7 cellular contexts compared by ENCODE assay signal in the genomic region with DNA sequence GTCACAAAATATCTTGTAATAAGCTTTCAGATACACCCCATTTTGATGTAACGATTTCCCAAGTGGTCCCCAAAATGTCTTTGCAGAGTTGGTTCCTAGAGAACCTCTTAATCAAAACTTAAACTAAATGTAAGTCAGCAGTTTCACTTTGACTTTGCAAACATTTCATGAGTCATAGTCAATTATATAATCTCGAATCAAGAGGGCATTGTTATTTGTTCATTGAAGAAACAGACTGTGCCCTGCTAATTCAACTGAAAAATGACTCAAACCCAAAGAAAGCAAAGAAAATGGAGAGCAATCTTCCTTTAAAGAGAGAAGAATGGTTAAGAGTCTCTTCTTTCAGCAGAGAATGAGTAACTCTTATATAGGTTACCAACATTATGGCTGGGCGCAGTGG. TPM values are rescaled to one million over a fixed set of nuclear protein-coding genes. Genes with fewer than 3 reads are reported as not detected.
A peak's percentile ranks its signal among the peaks of the same experiment; 100 is the strongest.
DNase-seq lines count a peak whose midpoint lies in the region; ATAC-seq lines count a peak whose summit lies in the region.

No MANE protein-coding gene starts in this region.

- no peak overlapping the region for H3K18ac ChIP-seq in neuronal stem cell (ENCODE audit: low read length)

- no peak overlapping the region for H2BK12ac ChIP-seq in neuronal stem cell (ENCODE audit: low read length)

- peaks cover 22% of the 10 kb centered on the region for H3K4me1 Mint-ChIP-seq in activated CD8-positive, alpha-beta T cell treated with anti-CD3 and anti-CD28 coated beads, Interleukin-2, amount 10 ng/mL, durations not matched to agents 7 days and 5 days (ENCODE audit: low read depth)

- no peak overlapping the region for H3K14ac ChIP-seq in neuronal stem cell (ENCODE audit: low read length)

- H4K91ac ChIP-seq in neuronal stem cell (ENCODE audit: low read depth, low read length, poor library complexity): no peak overlapping the region

- no peak overlapping the region for H2BK15ac ChIP-seq in neuronal stem cell (ENCODE audit: low read length)

- no peaks in the 10 kb centered on the region for H3K9me3 Mint-ChIP-seq in activated CD8-positive, alpha-beta T cell treated with anti-CD3 and anti-CD28 coated beads, Interleukin-2, amount 10 ng/mL, durations not matched to agents 7 days and 5 days (ENCODE audit: insufficient read depth)

- H3K4me3 ChIP-seq in skeletal muscle satellite cell (ENCODE audit: low read length) (no peak overlapping the region), neuronal stem cell (ENCODE audit: low read length in 2 of 2) (no peak overlapping the region)

- peaks cover 36% of the 10 kb centered on the region for H3K4me1 ChIP-seq in skeletal muscle satellite cell (ENCODE audit: control insufficient read depth, insufficient read depth, low read length)
- peaks cover 3% of the 10 kb centered on the region in 2 donors for H3K4me1 ChIP-seq in neuronal stem cell (ENCODE audit: control insufficient read depth in 2 of 2, insufficient read depth in 1 of 2, low read depth in 1 of 2, low read length in 2 of 2)

- H3K36me3 ChIP-seq in skeletal muscle satellite cell (ENCODE audit: insufficient read depth, low read length) (no peaks in the 10 kb centered on the region), neuronal stem cell (replicated peaks in 1 of 2; ENCODE audit: control insufficient read depth in 2 of 2, insufficient read depth in 2 of 2, low read length in 2 of 2) (no peaks in the 10 kb centered on the region)

- no peak overlapping the region for H2AK5ac ChIP-seq in neuronal stem cell (ENCODE audit: low read depth, low read length)

- H2AFZ ChIP-seq in neuronal stem cell (ENCODE audit: low read length): no peak overlapping the region

- H3K9me3 ChIP-seq in skeletal muscle satellite cell (replicated peaks; ENCODE audit: low read length): no peaks in the 10 kb centered on the region
- H3K9me3 ChIP-seq in neuronal stem cell (replicated peaks in 1 of 2; ENCODE audit: control insufficient read depth in 2 of 2, insufficient read depth in 1 of 2, low read depth in 1 of 2, low read length in 2 of 2): no peaks in the 10 kb centered on the region

- H3K4ac ChIP-seq in neuronal stem cell (ENCODE audit: low read length): no peak overlapping the region

- ATAC-seq in GM19395 (IDR thresholded peaks at IDR 0.05; ENCODE audit: unreplicated experiment): peak; percentile 53
- peak; percentile 61 for ATAC-seq in HG03378 (IDR thresholded peaks at IDR 0.05; ENCODE audit: unreplicated experiment)
- ATAC-seq in activated CD8-positive, alpha-beta T cell treated with anti-CD3 and anti-CD28 coated beads, Interleukin-2, amount 10 ng/mL, durations not matched to agents 7 days and 5 days: no peak

- POLR2A ChIA-PET in activated CD8-positive, alpha-beta T cell treated with anti-CD3 and anti-CD28 coated beads, Interleukin-2, amount 10 ng/mL, durations not matched to agents 7 days and 5 days (lab: Charles Lee): no interaction called here

- WGBS in neuronal stem cell (ENCODE audit: extremely low coverage in 2 of 2, insufficient read length in 2 of 2, insufficient replicate concordance in 1 of 2), 2 donors: no CpG with 5 or more reads among the region's 3 CpGs

- no peak overlapping the region for H2BK120ac ChIP-seq in neuronal stem cell (ENCODE audit: low read depth, low read length)

- H3K4me3 Mint-ChIP-seq in activated CD8-positive, alpha-beta T cell treated with anti-CD3 and anti-CD28 coated beads, Interleukin-2, amount 10 ng/mL, durations not matched to agents 7 days and 5 days: no peak overlapping the region

- no peak overlapping the region for H3K27ac Mint-ChIP-seq in activated CD8-positive, alpha-beta T cell treated with anti-CD3 and anti-CD28 coated beads, Interleukin-2, amount 10 ng/mL, durations not matched to agents 7 days and 5 days

- H3K79me1 ChIP-seq in neuronal stem cell (ENCODE audit: low read depth, low read length): no peaks in the 10 kb centered on the region

- peaks cover 4% of the 10 kb centered on the region for H3K27me3 Mint-ChIP-seq in activated CD8-positive, alpha-beta T cell treated with anti-CD3 and anti-CD28 coated beads, Interleukin-2, amount 10 ng/mL, durations not matched to agents 7 days and 5 days (ENCODE audit: low read depth)

- CTCF ChIA-PET in activated CD8-positive, alpha-beta T cell treated with anti-CD3 and anti-CD28 coated beads, Interleukin-2, amount 10 ng/mL, durations not matched to agents 7 days and 5 days (lab: Charles Lee): no interaction called here

- H3K4me2 ChIP-seq in skeletal muscle satellite cell (ENCODE audit: low read length) (peak overlapping the region; percentile 61), neuronal stem cell (ENCODE audit: insufficient read depth, low read length, poor library complexity, severe bottlenecking) (no peak overlapping the region)

- H3K27ac ChIP-seq in neuronal stem cell (replicated peaks; ENCODE audit: low read length): no peak overlapping the region

- no peak overlapping the region for H2BK5ac ChIP-seq in neuronal stem cell (ENCODE audit: low read length)

- H3K23ac ChIP-seq in neuronal stem cell (ENCODE audit: low read depth, low read length, poor library complexity): no peak overlapping the region

- no peaks in the 10 kb centered on the region for H3K36me3 Mint-ChIP-seq in activated CD8-positive, alpha-beta T cell treated with anti-CD3 and anti-CD28 coated beads, Interleukin-2, amount 10 ng/mL, durations not matched to agents 7 days and 5 days (ENCODE audit: low read depth)

- H3K9ac ChIP-seq in skeletal muscle satellite cell (ENCODE audit: low read depth, low read length): no peak overlapping the region
- H3K9ac ChIP-seq in neuronal stem cell (ENCODE audit: low read depth, low read length, poor library complexity): no peak overlapping the region

- H4K8ac ChIP-seq in neuronal stem cell (ENCODE audit: low read depth, low read length): no peak overlapping the region

- H3K27me3 ChIP-seq in skeletal muscle satellite cell (ENCODE audit: control insufficient read depth, insufficient read depth, low read length) (no peaks in the 10 kb centered on the region), neuronal stem cell (ENCODE audit: control insufficient read depth in 3 of 3, insufficient read depth in 3 of 3, low read depth in 1 of 3, low read length in 3 of 3) (no peaks in the 10 kb centered on the region)

- DNase-seq in epidermal melanocyte (ENCODE audit: insufficient read length, low spot score) (peak; percentile 30), neuronal stem cell (ENCODE audit: low spot score) (no peak), NCI-H146 (lab: John Stamatoyannopoulos, UW) (no peak)
- no peak for DNase-seq in activated CD8-positive, alpha-beta T cell treated with anti-CD3 and anti-CD28 coated beads, Interleukin-2, amount 10 ng/mL, durations not matched to agents 7 days and 5 days

RNA-seq across cellular contexts. Expression of a gene that starts 58.3 kb away (rescaled TPM):
- total RNA-seq in skeletal muscle satellite cell (2012; rRNA removed): not detected in 2 replicates
- 0.21 TPM for polyA plus RNA-seq in neuronal stem cell (2013, experiment 1 of 2)
- 0.25 TPM for polyA plus RNA-seq in neuronal stem cell (2013, experiment 2 of 2)
- total RNA-seq in activated CD8-positive, alpha-beta T cell treated with anti-CD3 and anti-CD28 coated beads, Interleukin-2, amount 10 ng/mL, durations not matched to agents 7 days and 5 days: 10 to 100 TPM; 22.6 to 24.4 TPM
